In the genomic region with DNA sequence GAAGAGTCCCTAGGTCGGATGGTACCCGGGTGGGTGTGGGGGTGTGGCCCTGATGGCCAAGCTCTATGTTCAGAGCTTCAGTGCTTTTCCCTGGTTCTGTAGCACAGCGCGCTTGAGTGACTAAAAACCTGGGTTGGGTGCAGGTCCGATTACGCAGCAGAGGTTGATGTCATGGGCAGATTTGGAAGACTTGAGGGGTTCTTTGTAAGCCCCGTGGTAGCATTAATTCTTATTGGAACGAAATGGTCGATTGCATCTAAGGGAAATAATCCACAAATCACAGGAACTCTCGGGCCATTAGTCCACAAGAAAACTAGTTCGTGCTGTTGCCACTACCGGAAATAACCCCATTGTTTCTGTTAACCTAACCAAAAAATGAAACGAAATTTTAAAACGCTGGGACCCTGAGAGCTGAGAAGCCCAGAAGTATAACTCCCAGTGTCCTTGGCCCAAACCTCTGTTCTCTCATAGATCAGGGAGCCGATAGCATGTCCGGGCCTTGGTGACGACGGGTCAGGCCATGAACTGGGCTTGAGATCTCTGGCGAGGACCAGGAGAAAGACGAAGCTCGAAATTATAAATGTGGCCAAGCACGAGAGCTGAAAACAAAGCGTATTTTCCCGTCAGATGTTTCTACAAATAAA, we compare ENCODE assay signal across 14 cellular contexts. TPM values are rescaled to one million over a fixed set of nuclear protein-coding genes. Genes with fewer than 3 reads are reported as not detected.
DNase-seq lines count a peak whose midpoint lies in the region; ATAC-seq, FAIRE-seq and TF ChIP-seq lines count a peak whose summit lies in the region.
"Had no signal": no experiment of that assay in that cellular context is flagged by ENCODE, and none has a peak within 500 bp of the region (broad histone marks: within the 10 kb centered on the region; RNA-seq: fewer than 3 reads in every experiment).

No MANE protein-coding gene starts in this region.

- TF ChIP-seq POLR2A in breast epithelium (IDR thresholded peaks at IDR 0.05): no peak

- H3K27me3 Mint-ChIP-seq in MCF 10A (ENCODE audit: insufficient read depth, unreplicated experiment): no peaks in the 10 kb centered on the region
- peaks cover 64 to 97% (median 85%) of the 10 kb centered on the region in 5 donors for H3K27me3 Mint-ChIP-seq in naive thymus-derived CD8-positive, alpha-beta T cell
- peaks cover 96% of the 10 kb centered on the region for H3K27me3 Mint-ChIP-seq in type B pancreatic cell

- H3K27ac Mint-ChIP-seq in MCF 10A (ENCODE audit: low read depth, unreplicated experiment) (no peak overlapping the region), type B pancreatic cell (no peak overlapping the region)
- H3K27ac Mint-ChIP-seq in naive thymus-derived CD8-positive, alpha-beta T cell: peak overlapping the region in 2 of 10 donors; percentile 68 to 74

- TF ChIP-seq CTCF in breast epithelium (IDR thresholded peaks at IDR 0.05): no peak
- TF ChIP-seq CTCF in MCF 10A (IDR thresholded peaks at IDR 0.05; ENCODE audit: unreplicated experiment): no peak
- no peak for TF ChIP-seq CTCF in astrocyte of the spinal cord (IDR thresholded peaks at IDR 0.05; ENCODE audit: low read depth, low read length)
- no peak for TF ChIP-seq CTCF in type B pancreatic cell (conservative IDR thresholded peaks at IDR 0.05)

- peaks cover 0 to 8% of the 10 kb centered on the region in 2 donors for H3K4me1 ChIP-seq in breast epithelium
- H3K4me1 ChIP-seq in small intestine (ENCODE audit: control insufficient read depth in 2 of 2, insufficient read depth in 1 of 2, low read depth in 1 of 2, low read length in 1 of 2): no peaks in the 10 kb centered on the region

- ATAC-seq in naive thymus-derived CD8-positive, alpha-beta T cell: no peak
- ATAC-seq in HG03159 (IDR thresholded peaks at IDR 0.05; ENCODE audit: unreplicated experiment): no peak
- ATAC-seq: heart left ventricle had no signal

- H3K9me3 ChIP-seq in breast epithelium (no peaks in the 10 kb centered on the region), small intestine (ENCODE audit: control insufficient read depth, low read depth) (no peaks in the 10 kb centered on the region)
- H3K9me3 ChIP-seq: heart left ventricle had no signal

- in situ Hi-C loops in astrocyte of the spinal cord (cut with HindIII; ENCODE audit: low sequenced_read_pairs): no loop called here

- POLR2A ChIA-PET in MCF 10A (lab: Yijun Ruan, JAX): interaction anchor here (0.6 to 2.9 kb wide), 2 partner anchors 416 to 1278 kb away, joined by 3 to 20 read pairs; no protein-coding TSS in a partner anchor
- POLR2A ChIA-PET in naive thymus-derived CD8-positive, alpha-beta T cell (lab: Charles Lee): no interaction called here

- WGBS in small intestine, 3 donors: 17 to 24% (median 22%) methylated on average over 24 of the region's 24 CpGs

- H3K36me3 ChIP-seq in breast epithelium: no peaks in the 10 kb centered on the region
- H3K36me3 ChIP-seq in small intestine (ENCODE audit: control insufficient read depth in 2 of 2, insufficient read depth in 2 of 2, low read length in 2 of 2): no peaks in the 10 kb centered on the region
- H3K36me3 ChIP-seq: BLaER1 treated with 17β-estradiol and CSF1 and Interleukin-3, amounts not matched to agents 10 nM and 100 nM; heart left ventricle had no signal

- H3K27ac ChIP-seq in breast epithelium (peak overlapping the region; percentile 62 to 97), small intestine (ENCODE audit: low read depth in 1 of 2, low read length in 1 of 2) (peak overlapping the region in 1 of 2 donors; percentile 59)
- H3K27ac ChIP-seq: BLaER1 treated with 17β-estradiol and CSF1 and Interleukin-3, amounts not matched to agents 10 nM and 100 nM had no signal

- DNase-seq in breast epithelium (ENCODE audit: low spot score in 2 of 2) (no peak), MCF 10A (ENCODE audit: unreplicated experiment) (no peak), astrocyte of the spinal cord (ENCODE audit: low read depth, low spot score) (no peak), type B pancreatic cell (ENCODE audit: extremely low spot score, unreplicated experiment) (no peak), small intestine (no peak), NCI-H774 (lab: John Stamatoyannopoulos, UW) (no peak)
- DNase-seq in naive thymus-derived CD8-positive, alpha-beta T cell: no peak
- DNase-seq: heart left ventricle; NCI-H187; stimulated activated naive CD4-positive, alpha-beta T cell had no signal

- H3K4me3 ChIP-seq in breast epithelium (peak overlapping the region; percentile 52 to 82 (median 71)), astrocyte of the spinal cord (ENCODE audit: low read depth, low read length) (peak overlapping the region; percentile 3), small intestine (ENCODE audit: low read depth in 1 of 2, low read length in 2 of 2) (no peak overlapping the region)
- H3K4me3 ChIP-seq: BLaER1 treated with 17β-estradiol and CSF1 and Interleukin-3, amounts not matched to agents 10 nM and 100 nM had no signal

- BruUV-seq in MCF 10A (replicated peaks; lab: Mats Ljungman, UMichigan): no TSS peak

- H3K4me1 Mint-ChIP-seq in MCF 10A (ENCODE audit: insufficient read depth, unreplicated experiment): no peaks in the 10 kb centered on the region
- peaks cover 9 to 36% (median 31%) of the 10 kb centered on the region in 4 donors for H3K4me1 Mint-ChIP-seq in naive thymus-derived CD8-positive, alpha-beta T cell
- peaks cover 11% of the 10 kb centered on the region for H3K4me1 Mint-ChIP-seq in type B pancreatic cell (ENCODE audit: unreplicated experiment)

- CTCF ChIA-PET in MCF 10A (lab: Yijun Ruan, JAX): interaction anchor here (0.7 to 10.1 kb wide), 11 partner anchors 12 to 940 kb away, joined by 3 to 190 read pairs (median 25); no protein-coding TSS in a partner anchor

- H3K9me3 Mint-ChIP-seq in MCF 10A (ENCODE audit: unreplicated experiment) (no peaks in the 10 kb centered on the region), type B pancreatic cell (peaks cover 3% of the 10 kb centered on the region)
- H3K9me3 Mint-ChIP-seq in naive thymus-derived CD8-positive, alpha-beta T cell: peaks cover 0 to 44% (median 8%) of the 10 kb centered on the region in 9 donors

- H3K4me3 Mint-ChIP-seq in MCF 10A (ENCODE audit: unreplicated experiment): no peak overlapping the region
- H3K4me3 Mint-ChIP-seq in naive thymus-derived CD8-positive, alpha-beta T cell: peak overlapping the region in 8 of 10 donors; percentile 4 to 68 (median 48)
- H3K4me3 Mint-ChIP-seq in type B pancreatic cell: peak overlapping the region; percentile 81

- no peak for FAIRE-seq in small intestine (lab: Jason Lieb, UNC)
- FAIRE-seq: colon, TTC549 had no signal

- intact Hi-C loops in breast epithelium (cut with DNase I; ENCODE audit: low total_unique reads) (loop anchor here (5.0 to 10.0 kb wide), 2 partner anchors 499 to 1006 kb away; no protein-coding TSS in a partner anchor), MCF 10A (cut with micrococcal nuclease) (no loop called here)

- H3K27me3 ChIP-seq in breast epithelium (peaks cover 0 to 83% of the 10 kb centered on the region in 2 donors), small intestine (ENCODE audit: control insufficient read depth in 2 of 2, insufficient read depth in 2 of 2, low read length in 2 of 2) (peaks cover 6 to 46% of the 10 kb centered on the region in 2 donors)

- H3K36me3 Mint-ChIP-seq in MCF 10A (ENCODE audit: insufficient read depth, unreplicated experiment) (no peaks in the 10 kb centered on the region), type B pancreatic cell (peaks cover 3% of the 10 kb centered on the region)
- H3K36me3 Mint-ChIP-seq in naive thymus-derived CD8-positive, alpha-beta T cell: peaks cover 2 to 21% (median 17%) of the 10 kb centered on the region in 3 donors

RNA-seq across cellular contexts. Expression of gene HOXD8, which starts 9.1 kb away (rescaled TPM):
- total RNA-seq in breast epithelium (10 to 100 TPM; 10.5 to 36.1 (median 13.8) TPM), MCF 10A (2022) (not detected in 2 replicates), type B pancreatic cell (ENCODE audit: low replicate concordance) (2.8 TPM in 1 of 2 replicates, not detected in the other)
- not detected for total RNA-seq in naive thymus-derived CD8-positive, alpha-beta T cell
- polyA plus RNA-seq in naive thymus-derived CD8-positive, alpha-beta T cell: not detected
- 1 to 10 TPM in 2 of 3 donors, under 1 TPM in 1; 0.89 to 5.3 (median 1.9) TPM for polyA plus RNA-seq in small intestine

RNA-seq across cellular contexts. Expression of gene HOXD4, which starts 12.7 kb away (rescaled TPM):
- total RNA-seq in breast epithelium: 1 to 10 TPM; 1.9 to 5.8 (median 5.6) TPM
- total RNA-seq in MCF 10A (2022): not detected in 2 replicates
- total RNA-seq in naive thymus-derived CD8-positive, alpha-beta T cell: not detected
- polyA plus RNA-seq in naive thymus-derived CD8-positive, alpha-beta T cell: not detected
- 37.0 TPM in 1 of 2 replicates, not detected in the other for total RNA-seq in type B pancreatic cell (ENCODE audit: low replicate concordance)
- polyA plus RNA-seq in small intestine: under 1 TPM in 1 of 3 donors, not detected in 2; 0.97 TPM

RNA-seq across cellular contexts. Expression of gene HOXD9, which starts 16.1 kb away (rescaled TPM):
- total RNA-seq in breast epithelium (10 to 100 TPM in 1 of 3 donors, 1 to 10 TPM in 2; 2.4 to 17.0 (median 2.8) TPM), MCF 10A (2022) (not detected in 2 replicates), type B pancreatic cell (ENCODE audit: low replicate concordance) (0.19 and 1.5 TPM in 2 replicates)
- total RNA-seq in naive thymus-derived CD8-positive, alpha-beta T cell: not detected
- polyA plus RNA-seq in naive thymus-derived CD8-positive, alpha-beta T cell: not detected
- polyA plus RNA-seq in small intestine: 1 to 10 TPM in 1 of 3 donors, under 1 TPM in 1, not detected in 1; 0.27 to 1.9 TPM

RNA-seq across cellular contexts. Expression of gene HOXD3, which starts 18.5 kb away (rescaled TPM):
- total RNA-seq in breast epithelium (10 to 100 TPM in 1 of 3 donors, 1 to 10 TPM in 2; 4.2 to 14.4 (median 4.8) TPM), MCF 10A (2022) (not detected in 2 replicates), type B pancreatic cell (ENCODE audit: low replicate concordance) (25.4 TPM in 1 of 2 replicates, not detected in the other)
- total RNA-seq in naive thymus-derived CD8-positive, alpha-beta T cell: not detected
- not detected for polyA plus RNA-seq in naive thymus-derived CD8-positive, alpha-beta T cell
- under 1 TPM in 1 of 3 donors, not detected in 2; 0.98 TPM for polyA plus RNA-seq in small intestine

RNA-seq across cellular contexts. Expression of gene HOXD10, which starts 22.1 kb away (rescaled TPM):
- 1 to 10 TPM in 2 of 3 donors, not detected in 1; 1.6 to 5.2 TPM for total RNA-seq in breast epithelium
- total RNA-seq in MCF 10A (2022): not detected in 2 replicates
- total RNA-seq in naive thymus-derived CD8-positive, alpha-beta T cell: not detected
- not detected for polyA plus RNA-seq in naive thymus-derived CD8-positive, alpha-beta T cell
- 0.19 and 0.56 TPM in 2 replicates for total RNA-seq in type B pancreatic cell (ENCODE audit: low replicate concordance)
- polyA plus RNA-seq in small intestine: under 1 TPM in 1 of 3 donors, not detected in 2; 0.09 TPM

Comparison
In these comparisons a context has a peak if more than half of its experiments do, and no peak if none do; other contexts are left out.
1. H3K4me3 ChIP-seq: peak in breast epithelium (3 of 3) and astrocyte of the spinal cord (single experiment); none in small intestine (0 of 2).